17 cellular contexts compared by ENCODE assay signal in genomic region chr7:28231181-28231580, GRCh38. TPM values are rescaled to one million over a fixed set of nuclear protein-coding genes. Genes with fewer than 3 reads are reported as not detected.
DNase-seq lines count a peak whose midpoint lies in the region; ATAC-seq and TF ChIP-seq lines count a peak whose summit lies in the region.
"Had no signal": no experiment of that assay in that cellular context is flagged by ENCODE, and none has a peak within 500 bp of the region (broad histone marks: within the 10 kb centered on the region; RNA-seq: fewer than 3 reads in every experiment).

No MANE protein-coding gene starts in this region.

- no peak overlapping the region for H3K4me3 ChIP-seq in GM23338
- no peak overlapping the region for H3K4me3 ChIP-seq in H7 (ENCODE audit: insufficient read depth, low read depth, low read length)
- no peak overlapping the region for H3K4me3 ChIP-seq in neural progenitor cell
- H3K4me3 ChIP-seq: BLaER1 had no signal

- H3K4me1 ChIP-seq in GM23338 (ENCODE audit: insufficient read depth) = peaks cover 33% of the 10 kb centered on the region
- H3K4me1 ChIP-seq in neural progenitor cell = peaks cover 27% of the 10 kb centered on the region
- H3K4me1 ChIP-seq: BLaER1 had no signal

- no peak for TF ChIP-seq CTCF in GM23338 (conservative IDR thresholded peaks at IDR 0.05; ENCODE audit: low read depth in 2 of 2)
- TF ChIP-seq CTCF in neural progenitor cell (IDR thresholded peaks at IDR 0.05) = no peak

- H3K9me3 Mint-ChIP-seq in GM23338 = peaks cover 3% of the 10 kb centered on the region; the same call in 1 of the 3 replicates
- no peaks in the 10 kb centered on the region for H3K9me3 Mint-ChIP-seq in neural progenitor cell
- H3K9me3 Mint-ChIP-seq: CD4-positive, alpha-beta memory T cell; CD4-positive, CD25-positive, alpha-beta regulatory T cell; CD8-positive, alpha-beta memory T cell had no signal

- H2AFZ ChIP-seq in GM23338 (no peak overlapping the region), neural progenitor cell (replicated peaks) (no peak overlapping the region)

- H3K27ac Mint-ChIP-seq in GM23338 = no peak overlapping the region
- no peak overlapping the region for H3K27ac Mint-ChIP-seq in neural progenitor cell
- H3K27ac Mint-ChIP-seq: CD14-positive monocyte; CD4-positive, alpha-beta memory T cell; CD4-positive, CD25-positive, alpha-beta regulatory T cell; CD8-positive, alpha-beta memory T cell had no signal

- H3K36me3 Mint-ChIP-seq in GM23338 (ENCODE audit: low read depth) = no peaks in the 10 kb centered on the region
- H3K36me3 Mint-ChIP-seq in neural progenitor cell = no peaks in the 10 kb centered on the region
- H3K36me3 Mint-ChIP-seq: CD4-positive, alpha-beta memory T cell; CD4-positive, CD25-positive, alpha-beta regulatory T cell; CD8-positive, alpha-beta memory T cell had no signal

- H3K9me3 ChIP-seq in neural progenitor cell (ENCODE audit: low read depth) = no peaks in the 10 kb centered on the region
- H3K9me3 ChIP-seq: BE2C, BLaER1 had no signal

- H3K79me2 ChIP-seq in GM23338 (replicated peaks; ENCODE audit: insufficient read depth) = no peaks in the 10 kb centered on the region
- H3K79me2 ChIP-seq in neural progenitor cell (ENCODE audit: low read depth) = no peaks in the 10 kb centered on the region

- no peak overlapping the region for H3K9ac ChIP-seq in neural progenitor cell
- H3K9ac ChIP-seq: BLaER1 had no signal

- ATAC-seq in GM23338 = peak; percentile 36; the same call in 2 of the 3 replicates

- no peaks in the 10 kb centered on the region; the same call in 1 of the 2 replicates for H3F3A ChIP-seq in GM23338 (replicated peaks; ENCODE audit: low read depth)
- H3F3A ChIP-seq in neural progenitor cell (ENCODE audit: low read depth) = peaks cover 10% of the 10 kb centered on the region

- H3K27ac ChIP-seq in GM23338 (ENCODE audit: low read depth) = no peak overlapping the region
- H3K27ac ChIP-seq in neural progenitor cell = no peak overlapping the region
- H3K27ac ChIP-seq: BLaER1 had no signal

- H3K4me3 Mint-ChIP-seq in GM23338 (no peak overlapping the region), neural progenitor cell (no peak overlapping the region)
- H3K4me3 Mint-ChIP-seq: CD14-positive monocyte; CD4-positive, alpha-beta memory T cell; CD4-positive, CD25-positive, alpha-beta regulatory T cell; CD8-positive, alpha-beta memory T cell had no signal

- DNase-seq in GM23338 (ENCODE audit: low spot score) (no peak), H7 (peak; percentile 55), neural progenitor cell (ENCODE audit: low spot score) (peak; percentile 56), NCI-H187 (lab: John Stamatoyannopoulos, UW) (no peak)
- DNase-seq in stimulated activated CD8-positive, alpha-beta memory T cell treated with anti-CD3 and anti-CD28 coated beads, Interleukin-4, amount 100 ng/mL, for 48 hours = no peak
- DNase-seq: 8988T; ACHN; BE2C; C1 segment of cervical spinal cord; CD4-positive, alpha-beta memory T cell; CD4-positive, CD25-positive, alpha-beta regulatory T cell; CD8-positive, alpha-beta memory T cell; COR-L47; DMS79 treated with DMSO at 0.1 percent for 48 hours; GF-D8 had no signal

- no peak overlapping the region for H3K4me2 ChIP-seq in GM23338
- peak overlapping the region; percentile 19 for H3K4me2 ChIP-seq in neural progenitor cell
- H3K4me2 ChIP-seq: BLaER1 had no signal

- peaks cover 5% of the 10 kb centered on the region for H3K27me3 Mint-ChIP-seq in GM23338 (ENCODE audit: insufficient read depth, low read depth, poor library complexity)
- H3K27me3 Mint-ChIP-seq in neural progenitor cell (ENCODE audit: insufficient read depth, low read depth) = peaks cover 5% of the 10 kb centered on the region

- no peaks in the 10 kb centered on the region for H3K9me2 ChIP-seq in GM23338 (ENCODE audit: insufficient read depth)

- H3K36me3 ChIP-seq in GM23338 (ENCODE audit: insufficient read depth) (no peaks in the 10 kb centered on the region), H7 (replicated peaks; ENCODE audit: control insufficient read depth, insufficient read depth, low read length) (no peaks in the 10 kb centered on the region), neural progenitor cell (no peaks in the 10 kb centered on the region)
- H3K36me3 ChIP-seq: BE2C, BLaER1 had no signal

- H4K20me1 ChIP-seq in GM23338 (replicated peaks; ENCODE audit: insufficient read depth) (no peaks in the 10 kb centered on the region), neural progenitor cell (ENCODE audit: low read depth) (no peaks in the 10 kb centered on the region)
- H4K20me1 ChIP-seq: BLaER1 had no signal

- H3K4me1 Mint-ChIP-seq in GM23338 (peaks cover 27% of the 10 kb centered on the region), neural progenitor cell (peaks cover 23% of the 10 kb centered on the region)
- H3K4me1 Mint-ChIP-seq: CD4-positive, alpha-beta memory T cell; CD4-positive, CD25-positive, alpha-beta regulatory T cell; CD8-positive, alpha-beta memory T cell had no signal

- no peaks in the 10 kb centered on the region for H3K27me3 ChIP-seq in GM23338 (ENCODE audit: insufficient read depth)
- H3K27me3 ChIP-seq in H7 (ENCODE audit: control insufficient read depth, insufficient read depth, low read length) = no peaks in the 10 kb centered on the region
- no peaks in the 10 kb centered on the region for H3K27me3 ChIP-seq in neural progenitor cell
- H3K27me3 ChIP-seq: BE2C, BLaER1 had no signal

TF ChIP-seq in GM23338, 12 proteins besides CTCF, POLR2A, EP300 and RAD21 (continues in another document):
- TF ChIP-seq JUNB (IDR thresholded peaks at IDR 0.05; ENCODE audit: unreplicated experiment) = no peak
- TF ChIP-seq ZNF114 (CRISPR knock-in tag; IDR thresholded peaks at IDR 0.05) = no peak
- TF ChIP-seq ZNF462 (CRISPR knock-in tag; IDR thresholded peaks at IDR 0.05) = no peak
- no peak for TF ChIP-seq EZH2 (IDR thresholded peaks at IDR 0.05; ENCODE audit: low read depth, unreplicated experiment)
- no peak for TF ChIP-seq CREB1 (CRISPR knock-in tag; IDR thresholded peaks at IDR 0.05; ENCODE audit: low read depth)

RNA-seq across cellular contexts. Expression of gene JAZF1, which starts 50.6 kb away (rescaled TPM):
- total RNA-seq in GM23338 (2014; rRNA removed; shearing (Covaris generic)) = 21.4 and 22.2 TPM in 2 replicates
- polyA plus RNA-seq in GM23338 (2016; fragmentation: Nextera tagmentation; extraction: Ambion mirVana) = 10.8 and 12.2 TPM in 2 replicates
- total RNA-seq in H7 (2014; rRNA removed; shearing (Covaris generic)) = 11.3 and 13.5 TPM in 2 replicates
- 1.3 and 3.1 TPM in 2 replicates for total RNA-seq in neural progenitor cell (ENCODE audit: low replicate concordance)

Comparison
In these comparisons a context has a peak if more than half of its experiments do, and no peak if none do; other contexts are left out.
1. DNase-seq: peak in H7 (single experiment) and neural progenitor cell (single experiment); none in GM23338 (single experiment), NCI-H187 (0 of 2) and stimulated activated CD8-positive, alpha-beta memory T cell treated with anti-CD3 and anti-CD28 coated beads, Interleukin-4, amount 100 ng/mL, for 48 hours (single experiment).